25 cellular contexts compared by ENCODE assay signal in genomic region chr11:114925591-114925990, GRCh38.
"Had no signal": no experiment of that assay in that cellular context is flagged by ENCODE, and none has a peak within 500 bp of the region (broad histone marks: within the 10 kb centered on the region; RNA-seq: fewer than 3 reads in every experiment).

No MANE protein-coding gene starts in this region.

- DNase-seq: activated CD4-positive, alpha-beta memory T cell treated with anti-CD3 and anti-CD28 coated beads, Interleukin-2, amount 10 ng/mL, durations not matched to agents 7 days and 5 days; activated CD4-positive, alpha-beta T cell treated with anti-CD3 and anti-CD28 coated beads for 36 hours; activated CD4-positive, alpha-beta T cell treated with anti-CD3 and anti-CD28 coated beads, Interleukin-2, amount 10 ng/mL, durations not matched to agents 24 days and 14 days; activated CD4-positive, alpha-beta T cell treated with anti-CD3 and anti-CD28 coated beads, Interleukin-2, amount 50 U/mL, for 4 hours; activated CD4-positive, CD25-positive, alpha-beta regulatory T cell; activated CD4-positive, CD25-positive, alpha-beta regulatory T cell treated with anti-CD3 and anti-CD28 coated beads, Interleukin-2, amount 50 U/mL, for 72 hours; activated CD8-positive, alpha-beta memory T cell treated with anti-CD3 and anti-CD28 coated beads, Interleukin-2, amount 50 U/mL, for 48 hours; activated gamma-delta T cell; activated naive CD4-positive, alpha-beta T cell; activated naive CD4-positive, alpha-beta T cell treated with anti-CD3 and anti-CD28 coated beads, Interleukin-2, amount 10 ng/mL, durations not matched to agents 7 days and 5 days; activated naive CD8-positive, alpha-beta T cell treated with anti-CD3 and anti-CD28 coated beads, Interleukin-2, amount 10 ng/mL, durations not matched to agents 7 days and 5 days; activated T-cell treated with anti-CD3 and anti-CD28 coated beads for 4 hours; activated T-cell treated with anti-CD3 and anti-CD28 coated beads, Interleukin-2, amount 50 U/mL, for 24 hours; activated T-cell treated with anti-CD3 and anti-CD28 coated beads, Interleukin-2, amount 50 U/mL, for 72 hours; central memory CD4-positive, alpha-beta T cell; cerebellar nuclear complex; colonic mucosa; effector CD8-positive, alpha-beta T cell; esophagus squamous epithelium; foreskin melanocyte; T-helper 2 cell had no signal

- H3K9me3 ChIP-seq: breast epithelium, colonic mucosa, esophagus squamous epithelium, gastroesophageal sphincter had no signal

- H3K27me3 ChIP-seq: breast epithelium, cardiac muscle cell, colonic mucosa, esophagus squamous epithelium had no signal

- H3K27ac ChIP-seq: breast epithelium, cardiac muscle cell, colonic mucosa, epithelial cell of prostate, esophagus squamous epithelium, gastroesophageal sphincter had no signal

- H3K36me3 ChIP-seq: breast epithelium, cardiac muscle cell, colonic mucosa, esophagus squamous epithelium, gastroesophageal sphincter had no signal

- H3K4me1 ChIP-seq: breast epithelium, colonic mucosa, esophagus squamous epithelium, gastroesophageal sphincter had no signal

- H3K4me3 ChIP-seq: breast epithelium, cardiac muscle cell, colonic mucosa, esophagus squamous epithelium, gastroesophageal sphincter had no signal
